In the genomic region with DNA sequence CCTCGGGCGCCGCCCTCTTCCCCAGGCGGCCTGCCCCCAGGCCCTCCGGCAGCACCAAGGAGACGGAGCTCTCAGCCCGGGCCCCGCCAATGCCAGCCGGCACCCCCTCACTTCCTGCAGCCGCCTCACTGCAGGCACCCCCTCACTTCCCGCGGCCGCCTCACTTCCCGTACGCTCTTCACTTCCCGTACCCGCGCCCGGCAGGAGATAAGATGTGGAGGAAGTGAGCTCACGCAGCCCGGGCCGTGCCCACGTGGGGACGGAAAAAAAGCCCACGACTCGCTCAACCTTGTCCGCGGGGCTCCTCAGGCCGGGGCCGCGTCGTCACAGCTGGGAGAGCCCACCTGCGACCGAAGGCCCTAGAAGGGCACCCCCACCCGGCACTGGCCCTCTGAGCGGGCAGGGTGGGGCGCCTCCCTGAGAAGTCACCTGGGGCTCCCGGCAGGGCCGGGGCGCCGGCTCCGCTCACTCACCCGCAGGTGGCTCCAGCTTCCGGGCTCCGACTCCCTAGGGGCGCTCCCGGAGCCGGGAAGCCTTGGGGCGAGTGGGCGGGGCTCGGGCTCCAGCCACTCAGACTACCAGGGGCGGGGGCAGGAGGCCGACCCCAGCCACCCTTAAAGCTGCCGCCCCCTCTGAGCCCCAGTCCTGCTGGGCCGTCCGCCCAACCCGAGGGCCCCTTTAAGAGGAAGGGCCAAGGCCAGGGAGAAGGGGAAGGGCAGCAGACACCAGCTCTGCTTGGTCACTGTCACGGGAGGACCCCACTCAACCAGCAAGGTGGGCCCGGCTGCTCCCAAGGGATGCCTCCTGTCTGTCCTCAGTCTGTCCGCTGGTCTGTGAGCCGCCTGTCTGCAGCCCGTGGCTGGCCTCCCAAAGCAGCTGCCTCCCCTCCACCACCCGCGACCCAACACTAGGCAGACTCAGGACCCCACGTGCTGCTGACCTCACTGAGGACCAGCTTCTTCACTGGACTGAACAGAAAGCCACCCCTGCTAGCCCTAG, we compare ENCODE assay signal across 1 cellular context.
TF ChIP-seq lines count a peak whose summit lies in the region.

No MANE protein-coding gene starts in this region.

TF ChIP-seq in GM12878, 131 proteins besides CTCF, POLR2A, EP300 and RAD21 (continued from another document):
- TF ChIP-seq PKNOX1 (IDR thresholded peaks at IDR 0.05) (peak; percentile 43; the same call in 1 of the 2 replicates), NBN (IDR thresholded peaks at IDR 0.05) (no peak), FOXK2 (IDR thresholded peaks at IDR 0.05) (no peak), NKRF (conservative IDR thresholded peaks at IDR 0.05) (peak; percentile 86), EGR1 (IDR thresholded peaks at IDR 0.05; ENCODE audit: borderline replicate concordance in 1 of 2, low read depth in 2 of 2, low read length in 2 of 2) (peak in 1 of 2 experiments; percentile 50; a peak in 2 of 3 replicates), ZNF217 (IDR thresholded peaks at IDR 0.05) (no peak), TCF12 (IDR thresholded peaks at IDR 0.05; ENCODE audit: low read depth, low read length) (peak; percentile 32; the same call in 1 of the 2 replicates), MYC (IDR thresholded peaks at IDR 0.05; ENCODE audit: insufficient read depth, insufficient read length, insufficient replicate concordance, low read length, severe bottlenecking) (peak; percentile 47), SRF (IDR thresholded peaks at IDR 0.05; ENCODE audit: low read depth in 2 of 2, low read length in 2 of 2) (no peak)
- TF ChIP-seq, protein P1, sequence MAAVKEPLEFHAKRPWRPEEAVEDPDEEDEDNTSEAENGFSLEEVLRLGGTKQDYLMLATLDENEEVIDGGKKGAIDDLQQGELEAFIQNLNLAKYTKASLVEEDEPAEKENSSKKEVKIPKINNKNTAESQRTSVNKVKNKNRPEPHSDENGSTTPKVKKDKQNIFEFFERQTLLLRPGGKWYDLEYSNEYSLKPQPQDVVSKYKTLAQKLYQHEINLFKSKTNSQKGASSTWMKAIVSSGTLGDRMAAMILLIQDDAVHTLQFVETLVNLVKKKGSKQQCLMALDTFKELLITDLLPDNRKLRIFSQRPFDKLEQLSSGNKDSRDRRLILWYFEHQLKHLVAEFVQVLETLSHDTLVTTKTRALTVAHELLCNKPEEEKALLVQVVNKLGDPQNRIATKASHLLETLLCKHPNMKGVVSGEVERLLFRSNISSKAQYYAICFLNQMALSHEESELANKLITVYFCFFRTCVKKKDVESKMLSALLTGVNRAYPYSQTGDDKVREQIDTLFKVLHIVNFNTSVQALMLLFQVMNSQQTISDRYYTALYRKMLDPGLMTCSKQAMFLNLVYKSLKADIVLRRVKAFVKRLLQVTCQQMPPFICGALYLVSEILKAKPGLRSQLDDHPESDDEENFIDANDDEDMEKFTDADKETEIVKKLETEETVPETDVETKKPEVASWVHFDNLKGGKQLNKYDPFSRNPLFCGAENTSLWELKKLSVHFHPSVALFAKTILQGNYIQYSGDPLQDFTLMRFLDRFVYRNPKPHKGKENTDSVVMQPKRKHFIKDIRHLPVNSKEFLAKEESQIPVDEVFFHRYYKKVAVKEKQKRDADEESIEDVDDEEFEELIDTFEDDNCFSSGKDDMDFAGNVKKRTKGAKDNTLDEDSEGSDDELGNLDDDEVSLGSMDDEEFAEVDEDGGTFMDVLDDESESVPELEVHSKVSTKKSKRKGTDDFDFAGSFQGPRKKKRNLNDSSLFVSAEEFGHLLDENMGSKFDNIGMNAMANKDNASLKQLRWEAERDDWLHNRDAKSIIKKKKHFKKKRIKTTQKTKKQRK (IDR thresholded peaks at IDR 0.05; ENCODE audit: low read depth, low read length): no peak
